1 cellular context compared by ENCODE assay signal in genomic region chr15:64702816-64703631, GRCh38.
TF ChIP-seq lines count a peak whose summit lies in the region.

No MANE protein-coding gene starts in this region.

TF ChIP-seq in HepG2, 621 proteins besides CTCF, POLR2A, EP300 and RAD21 (continued from another document):
- no peak for TF ChIP-seq AHDC1 (CRISPR knock-in tag; IDR thresholded peaks at IDR 0.05; ENCODE audit: borderline replicate concordance)
- TF ChIP-seq ZMYM3 (CRISPR knock-in tag; IDR thresholded peaks at IDR 0.05) = peak; percentile 61; the same call in 1 of the 2 replicates
- no peak for TF ChIP-seq NR1H2 (CRISPR knock-in tag; IDR thresholded peaks at IDR 0.05; ENCODE audit: borderline replicate concordance, low read depth)
- TF ChIP-seq ZKSCAN1 (IDR thresholded peaks at IDR 0.05; ENCODE audit: low read length) = no peak
- TF ChIP-seq ZFP90 (CRISPR knock-in tag; IDR thresholded peaks at IDR 0.05; ENCODE audit: borderline replicate concordance) = 0 out of 2 replicates have a peak, but pooled peaks have one; percentile 18
- no peak; the same call in 1 of the 2 replicates for TF ChIP-seq EHMT2 (IDR thresholded peaks at IDR 0.05; ENCODE audit: borderline replicate concordance, low read depth, low read length)
- TF ChIP-seq ZNF225 (CRISPR knock-in tag; IDR thresholded peaks at IDR 0.05) = no peak
- TF ChIP-seq GFI1 (CRISPR knock-in tag; IDR thresholded peaks at IDR 0.05; ENCODE audit: borderline replicate concordance) = peak; percentile 29; the same call in 1 of the 2 replicates
- TF ChIP-seq ZNF260 (CRISPR knock-in tag; IDR thresholded peaks at IDR 0.05; ENCODE audit: borderline replicate concordance, low read depth) = no peak
- no peak for TF ChIP-seq NFAT5 (CRISPR knock-in tag; IDR thresholded peaks at IDR 0.05)
- TF ChIP-seq ZNF432 (CRISPR knock-in tag; IDR thresholded peaks at IDR 0.05; ENCODE audit: borderline replicate concordance) = no peak
- no peak; the same call in 1 of the 2 replicates for TF ChIP-seq ZNF660 (CRISPR knock-in tag; IDR thresholded peaks at IDR 0.05; ENCODE audit: borderline replicate concordance, low read depth)
- no peak for TF ChIP-seq ZNF296 (CRISPR knock-in tag; conservative IDR thresholded peaks at IDR 0.05)
- TF ChIP-seq NFKB2 (CRISPR knock-in tag; IDR thresholded peaks at IDR 0.05; ENCODE audit: borderline replicate concordance) = no peak; the same call in 1 of the 2 replicates
- no peak for TF ChIP-seq NBN (conservative IDR thresholded peaks at IDR 0.05)
- no peak for TF ChIP-seq BHLHE40 (IDR thresholded peaks at IDR 0.05; ENCODE audit: low read length)
- no peak for TF ChIP-seq SP1 (IDR thresholded peaks at IDR 0.05)
- TF ChIP-seq SP1 (CRISPR knock-in tag; IDR thresholded peaks at IDR 0.05) = peak; percentile 78
- no peak for TF ChIP-seq HOXA9 (CRISPR knock-in tag; IDR thresholded peaks at IDR 0.05; ENCODE audit: borderline replicate concordance)
- no peak for TF ChIP-seq ZNF878 (CRISPR knock-in tag; IDR thresholded peaks at IDR 0.05)
- TF ChIP-seq NFYB (CRISPR knock-in tag; IDR thresholded peaks at IDR 0.05) = no peak
- TF ChIP-seq ZNF883 (CRISPR knock-in tag; IDR thresholded peaks at IDR 0.05; ENCODE audit: not compliant biosample characterization) = no peak
- no peak for TF ChIP-seq PLRG1 (conservative IDR thresholded peaks at IDR 0.05)
- peak; percentile 92; the same call in 1 of the 2 replicates for TF ChIP-seq ZNF572 (CRISPR knock-in tag; IDR thresholded peaks at IDR 0.05)
- TF ChIP-seq ZNF431 (CRISPR knock-in tag; IDR thresholded peaks at IDR 0.05; ENCODE audit: borderline replicate concordance, low read depth) = 0 out of 2 replicates have a peak, but pooled peaks have one; percentile 16
- no peak for TF ChIP-seq ZNF253 (CRISPR knock-in tag; IDR thresholded peaks at IDR 0.05; ENCODE audit: borderline replicate concordance)
- TF ChIP-seq MXD1 (CRISPR knock-in tag; IDR thresholded peaks at IDR 0.05) = no peak
- 0 out of 2 replicates have a peak, but pooled peaks have one; percentile 47 for TF ChIP-seq TARDBP (CRISPR knock-in tag; IDR thresholded peaks at IDR 0.05)
- no peak for TF ChIP-seq ZNF383 (CRISPR knock-in tag; IDR thresholded peaks at IDR 0.05; ENCODE audit: borderline replicate concordance)
- TF ChIP-seq PREB (CRISPR knock-in tag; IDR thresholded peaks at IDR 0.05) = no peak
TF ChIP-seq in HepG2: peak in this region for 177.
